Comparison of ENCODE assay signal across 13 cellular contexts in the genomic region with DNA sequence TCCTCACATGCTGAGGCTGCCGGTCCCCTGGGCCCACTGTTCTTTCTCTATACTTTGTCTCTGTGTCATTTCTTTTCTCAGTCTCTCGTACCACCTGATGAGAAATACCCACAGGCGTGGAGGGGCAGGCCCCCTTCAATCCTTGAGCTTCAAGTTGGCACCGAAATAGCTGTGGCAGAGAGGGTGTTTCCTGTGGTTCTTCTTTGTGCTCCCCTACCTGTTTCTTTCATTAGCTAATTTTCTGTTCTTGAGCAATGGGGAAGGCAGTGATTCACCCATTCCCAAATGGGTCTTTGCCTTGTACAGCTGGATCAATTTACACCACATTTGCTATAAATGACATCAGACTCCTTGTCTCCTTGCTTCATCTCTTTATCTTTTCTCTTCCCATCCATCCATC. TPM values are rescaled to one million over a fixed set of nuclear protein-coding genes. Genes with fewer than 3 reads are reported as not detected.
DNase-seq lines count a peak whose midpoint lies in the region; ATAC-seq and TF ChIP-seq lines count a peak whose summit lies in the region.
"Had no signal": no experiment of that assay in that cellular context is flagged by ENCODE, and none has a peak within 500 bp of the region (broad histone marks: within the 10 kb centered on the region; RNA-seq: fewer than 3 reads in every experiment).

No MANE protein-coding gene starts in this region.

- H3K4me3 ChIP-seq in GM12865 (ENCODE audit: low read depth, low read length), result peak overlapping the region; percentile 28
- H3K4me3 ChIP-seq: smooth muscle cell had no signal

- TF ChIP-seq CTCF in GM12865 (IDR thresholded peaks at IDR 0.05; ENCODE audit: insufficient read depth, low read depth, low read length, missing control alignments), result no peak

- peak; percentile 49 for DNase-seq in GM12865 (ENCODE audit: low read depth)
- peak; percentile 55 for DNase-seq in LHCN-M2 (ENCODE audit: low read depth)
- peak; percentile 63 for DNase-seq in activated effector memory CD4-positive, alpha-beta T cell treated with anti-CD3 and anti-CD28 coated beads, Interleukin-2, amount 50 U/mL, for 16 hours
- DNase-seq in myocyte (ENCODE audit: low read depth), result peak; percentile 84
- no peak for DNase-seq in AG08396 (ENCODE audit: low spot score)
- DNase-seq in posterior vena cava (ENCODE audit: low spot score), result no peak
- DNase-seq in NCI-H1417 (lab: John Stamatoyannopoulos, UW), result no peak
- DNase-seq: left cardiac atrium, NCI-H1105, NCI-H526, SHP77 had no signal

- no peak for ATAC-seq in HG03354 (IDR thresholded peaks at IDR 0.05; ENCODE audit: poor library complexity, severe bottlenecking, unreplicated experiment)
- ATAC-seq: left cardiac atrium had no signal

- intact Hi-C loops in posterior vena cava (cut with DNase I), result no loop called here

RNA-seq across cellular contexts. Expression of a gene that starts 2.1 kb away (rescaled TPM):
- total RNA-seq in LHCN-M2 (2014; rRNA removed), result 0.06 TPM in 2 replicates
- polyA plus RNA-seq in LHCN-M2 (2012), result 0.02 TPM
- total RNA-seq in myocyte, result 1.1 and 9.5 TPM in 2 replicates
- 0.44 TPM for polyA plus RNA-seq in myocyte (2012)
- 1 to 10 TPM; 6.8 to 7.9 TPM for total RNA-seq in posterior vena cava

Comparison
In these comparisons a context has a peak if more than half of its experiments do, and no peak if none do; other contexts are left out.
1. DNase-seq: peak in GM12865 (single experiment), LHCN-M2 (single experiment), activated effector memory CD4-positive, alpha-beta T cell treated with anti-CD3 and anti-CD28 coated beads, Interleukin-2, amount 50 U/mL, for 16 hours (single experiment) and myocyte (single experiment); none in AG08396 (single experiment), posterior vena cava (single experiment) and NCI-H1417 (0 of 3).